Comparison of ENCODE assay signal across 1 cellular context in genomic region chr1:204123376-204123775, GRCh38.
TF ChIP-seq lines count a peak whose summit lies in the region.

No MANE protein-coding gene starts in this region.

TF ChIP-seq in IMR-90, 13 proteins besides CTCF, POLR2A, EP300 and RAD21:
- TF ChIP-seq RFX5 (IDR thresholded peaks at IDR 0.05; ENCODE audit: low read depth, low read length), result no peak
- TF ChIP-seq RCOR1 (IDR thresholded peaks at IDR 0.05; ENCODE audit: insufficient replicate concordance, low read length), result no peak
- TF ChIP-seq BHLHE40 (IDR thresholded peaks at IDR 0.05; ENCODE audit: low read depth, low read length), result no peak
- peak; percentile 40; the same call in 1 of the 2 replicates for TF ChIP-seq SMC3 (IDR thresholded peaks at IDR 0.05; ENCODE audit: low read depth, low read length)
- TF ChIP-seq NFE2L2 (IDR thresholded peaks at IDR 0.05; ENCODE audit: low read depth, low read length), result no peak
TF ChIP-seq in IMR-90: peak in this region for 1.
